10 cellular contexts compared by ENCODE assay signal in the genomic region with DNA sequence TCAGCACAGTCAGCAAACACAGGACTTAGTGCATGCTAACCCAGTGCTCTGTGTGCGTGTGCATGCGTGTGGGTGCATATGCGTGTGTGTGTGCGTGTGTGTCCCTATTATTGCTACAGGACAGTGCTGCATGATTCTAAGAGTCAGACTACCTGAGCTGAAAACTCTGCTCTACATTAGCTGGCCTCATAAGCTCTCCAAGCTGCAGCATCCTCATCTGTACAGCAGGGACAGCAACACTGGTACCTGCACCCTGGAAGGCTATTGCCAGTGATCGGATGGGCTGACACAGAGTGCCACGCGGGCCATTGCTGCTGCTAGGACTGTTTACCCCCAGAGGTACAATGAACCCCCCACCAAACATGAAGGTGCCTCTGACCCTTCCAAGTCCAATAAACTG. TPM values are rescaled to one million over a fixed set of nuclear protein-coding genes. Genes with fewer than 3 reads are reported as not detected.
DNase-seq lines count a peak whose midpoint lies in the region; ATAC-seq and TF ChIP-seq lines count a peak whose summit lies in the region.
"Had no signal": no experiment of that assay in that cellular context is flagged by ENCODE, and none has a peak within 500 bp of the region (broad histone marks: within the 10 kb centered on the region; RNA-seq: fewer than 3 reads in every experiment).

No MANE protein-coding gene starts in this region.

- H3K36me3 Mint-ChIP-seq in HFFc6 (ENCODE audit: low read depth) = peaks cover 5% of the 10 kb centered on the region; the same call in 1 of the 2 replicates
- H3K36me3 Mint-ChIP-seq in mesothelial cell of epicardium = no peaks in the 10 kb centered on the region

- no peak for ATAC-seq in HG03378 (IDR thresholded peaks at IDR 0.05; ENCODE audit: unreplicated experiment)

- H3K4me3 ChIP-seq in cardiac fibroblast (replicated peaks in 1 of 2; ENCODE audit: low read depth in 2 of 2, low read length in 2 of 2) = peak overlapping the region; percentile 63 to 64

- peak overlapping the region; percentile 95 for H3K4me3 Mint-ChIP-seq in HFFc6
- peak overlapping the region; percentile 70 for H3K4me3 Mint-ChIP-seq in mesothelial cell of epicardium

- TF ChIP-seq CTCF in HFFc6 (IDR thresholded peaks at IDR 0.05) (peak; percentile 60), cardiac fibroblast (IDR thresholded peaks at IDR 0.05; ENCODE audit: low read depth, low read length) (peak; percentile 60), mesothelial cell of epicardium (IDR thresholded peaks at IDR 0.05; ENCODE audit: unreplicated experiment) (no peak)

- peaks cover 2% of the 10 kb centered on the region; the same call in 1 of the 2 replicates for H3K27me3 Mint-ChIP-seq in HFFc6 (ENCODE audit: insufficient read depth)
- peaks cover 26% of the 10 kb centered on the region for H3K27me3 Mint-ChIP-seq in mesothelial cell of epicardium (ENCODE audit: low read depth)

- H3K27ac Mint-ChIP-seq in HFFc6 (peak overlapping the region; percentile 83), mesothelial cell of epicardium (no peak overlapping the region)

- H3K27ac ChIP-seq in substantia nigra (ENCODE audit: low read depth, low read length, poor library complexity, severe bottlenecking) = no peak overlapping the region

- H3K9me3 Mint-ChIP-seq in HFFc6 (no peaks in the 10 kb centered on the region), mesothelial cell of epicardium (no peaks in the 10 kb centered on the region)

- DNase-seq in Daoy (ENCODE audit: low read depth) (peak; percentile 37), HFFc6 (peak; percentile 54), cardiac fibroblast (ENCODE audit: low read depth in 2 of 2) (peak; percentile 39 to 57), mesothelial cell of epicardium (ENCODE audit: low spot score in 2 of 2, unreplicated experiment in 2 of 2) (no peak), NCI-H2107 treated with DMSO at 0.1 percent for 48 hours (lab: John Stamatoyannopoulos, UW; ENCODE audit: unreplicated experiment) (no peak), substantia nigra (lab: John Stamatoyannopoulos, UW) (no peak), LoVo (ENCODE audit: low spot score) (no peak)
- DNase-seq: OCI-M1, transverse colon had no signal

- H3K4me1 Mint-ChIP-seq in HFFc6 (ENCODE audit: low read depth) (peaks cover 67% of the 10 kb centered on the region), mesothelial cell of epicardium (peaks cover 26% of the 10 kb centered on the region)

RNA-seq across cellular contexts. Expression of a gene that starts 1.2 kb away (rescaled TPM):
- total RNA-seq in Daoy (2014; rRNA removed; shearing (Covaris generic)) = 3.5 TPM in 2 replicates
- total RNA-seq in HFFc6 (2021; fragmentation: NEBNext Ultra II Directional; extraction: Animal tissue kit (Norgen Biotek cat#: 25700)) = 10 to 100 TPM; 42.2 to 49.7 (median 47.2) TPM
- total RNA-seq in mesothelial cell of epicardium = 13.5 to 14.0 TPM (median 13.9 TPM) in 3 replicates

RNA-seq across cellular contexts. Expression of a gene that starts 45.6 kb away (rescaled TPM):
- total RNA-seq in Daoy (2014; rRNA removed; shearing (Covaris generic)) = not detected in 2 replicates
- total RNA-seq in HFFc6 (2021; fragmentation: NEBNext Ultra II Directional; extraction: Animal tissue kit (Norgen Biotek cat#: 25700)) = not detected
- not detected in 3 replicates for total RNA-seq in mesothelial cell of epicardium
- total RNA-seq: transverse colon had no signal

Comparison
In these comparisons a context has a peak if more than half of its experiments do, and no peak if none do; other contexts are left out.
1. DNase-seq: peak in Daoy (single experiment), HFFc6 (single experiment) and cardiac fibroblast (2 of 2); none in mesothelial cell of epicardium (0 of 2), NCI-H2107 treated with DMSO at 0.1 percent for 48 hours (single experiment), substantia nigra (0 of 49) and LoVo (single experiment).